In the genomic region with DNA sequence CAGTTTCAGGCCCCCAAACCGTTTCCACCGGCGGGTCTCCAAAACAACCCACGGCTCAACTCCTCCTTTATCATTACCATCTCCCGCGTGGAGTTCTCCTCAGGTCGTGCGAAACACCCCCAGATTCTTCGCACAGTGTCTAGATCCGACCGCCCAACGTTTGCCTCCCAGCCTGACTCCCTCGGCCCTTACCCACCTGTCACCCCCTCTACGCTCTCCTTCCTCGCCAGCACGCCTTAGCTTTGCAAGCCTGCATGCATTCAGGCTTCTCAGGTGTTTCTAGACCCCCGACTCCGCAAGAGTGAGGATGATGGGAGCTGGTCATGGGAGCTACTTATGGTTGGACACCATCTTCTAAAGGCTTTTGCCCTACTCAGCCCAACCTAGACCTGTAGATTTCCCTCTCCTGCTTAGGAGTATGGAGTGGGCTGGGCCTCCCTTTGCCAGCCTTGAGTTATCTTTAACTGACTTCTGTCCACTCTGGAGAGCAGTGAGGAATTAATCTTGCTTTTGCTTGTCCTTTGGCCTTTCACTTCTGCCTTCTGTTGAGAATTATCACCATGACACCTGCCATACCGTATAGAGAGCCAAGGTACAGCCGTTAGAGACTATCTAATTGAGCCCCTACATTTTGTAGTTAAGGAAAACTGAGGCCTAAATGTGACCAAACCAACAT, we compare ENCODE assay signal across 8 cellular contexts.
DNase-seq lines count a peak whose midpoint lies in the region; ATAC-seq and TF ChIP-seq lines count a peak whose summit lies in the region.

No MANE protein-coding gene starts in this region.

- no peak for ATAC-seq in RWPE2 (ENCODE audit: low read depth)

- H3K4me1 ChIP-seq in RWPE2 (ENCODE audit: insufficient read depth, poor library complexity, severe bottlenecking): peaks cover 18% of the 10 kb centered on the region

- no peaks in the 10 kb centered on the region for H3K27me3 ChIP-seq in RWPE2 (ENCODE audit: insufficient read depth, poor library complexity, severe bottlenecking)

- DNase-seq in RWPE2 (ENCODE audit: low spot score): no peak
- peak; percentile 17 for DNase-seq in germinal center (ENCODE audit: low spot score)
- DNase-seq in skeletal muscle cell (ENCODE audit: low read depth): no peak
- DNase-seq in NCI-H774 (lab: John Stamatoyannopoulos, UW): no peak
- no peak for DNase-seq in COR-L47 (lab: John Stamatoyannopoulos, UW)
- no peak for DNase-seq in GM20000 (ENCODE audit: low spot score)
- DNase-seq in stimulated activated CD4-positive, alpha-beta T cell treated with anti-CD3 and anti-CD28 coated beads, Interleukin-1b, Interleukin-23, amount 100 ng/mL, for 48 hours: no peak

- H3K36me3 ChIP-seq in RWPE2 (ENCODE audit: low read depth): peaks cover 28% of the 10 kb centered on the region

- peak overlapping the region; percentile 46 for H3K27ac ChIP-seq in RWPE2 (ENCODE audit: poor library complexity, severe bottlenecking)

- TF ChIP-seq CTCF in GM12875 (IDR thresholded peaks at IDR 0.05; ENCODE audit: borderline replicate concordance, insufficient read depth, low read depth, low read length): no peak
- no peak for TF ChIP-seq CTCF in RWPE2 (IDR thresholded peaks at IDR 0.05; ENCODE audit: poor library complexity, severe bottlenecking)
- no peak for TF ChIP-seq CTCF in GM20000 (IDR thresholded peaks at IDR 0.05; ENCODE audit: extremely low read depth, missing control alignments)

- H3K4me3 ChIP-seq in GM12875 (ENCODE audit: low read depth, low read length) (peak overlapping the region; percentile 88), RWPE2 (ENCODE audit: severe bottlenecking) (peak overlapping the region; percentile 96), skeletal muscle cell (ENCODE audit: low read depth, low read length) (peak overlapping the region; percentile 95)

- no peaks in the 10 kb centered on the region for H3K9me3 ChIP-seq in RWPE2 (ENCODE audit: severe bottlenecking)
